23 cellular contexts compared by ENCODE assay signal in genomic region chr20:57890254-57890800, GRCh38.
DNase-seq lines count a peak whose midpoint lies in the region; ATAC-seq, FAIRE-seq and TF ChIP-seq lines count a peak whose summit lies in the region.
"Had no signal": no experiment of that assay in that cellular context is flagged by ENCODE, and none has a peak within 500 bp of the region (broad histone marks: within the 10 kb centered on the region; RNA-seq: fewer than 3 reads in every experiment).

No MANE protein-coding gene starts in this region.

- no peak overlapping the region for H3K4ac ChIP-seq in neuronal stem cell (ENCODE audit: low read length)

- no peak overlapping the region for H2AFZ ChIP-seq in HepG2 (ENCODE audit: low read length)
- no peak overlapping the region for H2AFZ ChIP-seq in K562 (ENCODE audit: low read depth, low read length)
- H2AFZ ChIP-seq in neuronal stem cell (ENCODE audit: low read length): no peak overlapping the region

- H3K9me3 ChIP-seq in HepG2 (ENCODE audit: low read length) (no peaks in the 10 kb centered on the region), right lobe of liver (no peaks in the 10 kb centered on the region), K562 (replicated peaks; ENCODE audit: control insufficient read depth, insufficient read depth, low read depth, low read length) (no peaks in the 10 kb centered on the region), neuronal stem cell (replicated peaks in 1 of 2; ENCODE audit: control insufficient read depth in 2 of 2, insufficient read depth in 1 of 2, low read depth in 1 of 2, low read length in 2 of 2) (no peaks in the 10 kb centered on the region)
- H3K9me3 ChIP-seq: SK-N-SH had no signal

- DNase-seq in HepG2 (ENCODE audit: low spot score): no peak
- DNase-seq in right lobe of liver: no peak
- no peak for DNase-seq in K562 (ENCODE audit: extremely low read depth in 1 of 4, low spot score in 3 of 4)
- no peak for DNase-seq in neuronal stem cell (ENCODE audit: low spot score)
- no peak for DNase-seq in GF-D8 (lab: John Stamatoyannopoulos, UW)
- DNase-seq in foreskin melanocyte: no peak
- DNase-seq: Calu3; CD8-positive, alpha-beta memory T cell; DMS153; NCI-H1092; NCI-H1436; NCI-H187 treated with DMSO at 0.1 percent for 48 hours; NCI-H2107; NCI-H446 treated with DMSO at 0.1 percent for 48 hours; SIG-M5; SK-N-SH had no signal

- no peak overlapping the region for H2BK120ac ChIP-seq in neuronal stem cell (ENCODE audit: low read depth, low read length)

- peaks cover 8 to 40% of the 10 kb centered on the region in 2 experiments; a peak in 4 of 5 replicates for H3K27me3 ChIP-seq in HepG2 (ENCODE audit: control insufficient read depth in 1 of 2, insufficient read depth in 2 of 2, low read length in 2 of 2)
- H3K27me3 ChIP-seq in right lobe of liver: no peaks in the 10 kb centered on the region
- H3K27me3 ChIP-seq in K562 (ENCODE audit: control insufficient read depth in 2 of 2, insufficient read depth in 2 of 2, low read length in 2 of 2): peaks cover 0 to 15% of the 10 kb centered on the region in 2 experiments; a peak in 3 of 5 replicates
- H3K27me3 ChIP-seq in neuronal stem cell (ENCODE audit: control insufficient read depth in 3 of 3, insufficient read depth in 3 of 3, low read depth in 1 of 3, low read length in 3 of 3): no peaks in the 10 kb centered on the region

- H3K27ac ChIP-seq in HepG2 (ENCODE audit: extremely low read length, insufficient read depth, low read length) (no peak overlapping the region), right lobe of liver (no peak overlapping the region), K562 (ENCODE audit: extremely low read depth, low read depth, low read length) (no peak overlapping the region), neuronal stem cell (replicated peaks; ENCODE audit: low read length) (no peak overlapping the region)
- H3K27ac ChIP-seq: C4-2B, RWPE1 had no signal

- TF ChIP-seq EP300 in HepG2 (IDR thresholded peaks at IDR 0.05; ENCODE audit: low read depth in 2 of 2, low read length in 2 of 2) (no peak), HepG2 (CRISPR knock-in tag; IDR thresholded peaks at IDR 0.05; ENCODE audit: borderline replicate concordance) (no peak), K562 (IDR thresholded peaks at IDR 0.05; ENCODE audit: low read length) (no peak)

- no peaks in the 10 kb centered on the region for H3K4me1 ChIP-seq in HepG2 (ENCODE audit: insufficient read depth, low read length)
- H3K4me1 ChIP-seq in right lobe of liver: no peaks in the 10 kb centered on the region
- no peaks in the 10 kb centered on the region for H3K4me1 ChIP-seq in K562 (replicated peaks in 1 of 2; ENCODE audit: control insufficient read depth in 2 of 2, insufficient read depth in 2 of 2, low read length in 2 of 2)
- peaks cover 0 to 6% of the 10 kb centered on the region in 2 donors for H3K4me1 ChIP-seq in neuronal stem cell (ENCODE audit: control insufficient read depth in 2 of 2, insufficient read depth in 1 of 2, low read depth in 1 of 2, low read length in 2 of 2)

- FAIRE-seq in HepG2 (lab: Jason Lieb, UNC): no peak
- no peak for FAIRE-seq in K562 (lab: Jason Lieb, UNC)
- FAIRE-seq: A204.1, GM12892, GM19239, H54 had no signal

- H3K79me2 ChIP-seq in HepG2 (ENCODE audit: insufficient read depth, low read length) (no peaks in the 10 kb centered on the region), K562 (ENCODE audit: control insufficient read depth, insufficient read depth, low read length) (no peaks in the 10 kb centered on the region)

- no peak for TF ChIP-seq POLR2A in HepG2 (IDR thresholded peaks at IDR 0.05; ENCODE audit: insufficient read depth in 1 of 2, low read depth in 2 of 2, low read length in 2 of 2)
- TF ChIP-seq POLR2A in right lobe of liver (IDR thresholded peaks at IDR 0.05): no peak
- TF ChIP-seq POLR2A in K562 (conservative IDR thresholded peaks at IDR 0.05): no peak

- intact Hi-C loops in HepG2 (cut with micrococcal nuclease; ENCODE audit: unreplicated experiment): no loop called here
- intact Hi-C loops in right lobe of liver (cut with DNase I): no loop called here
- intact Hi-C loops in K562 (cut with micrococcal nuclease): no loop called here

- WGBS in HepG2 (ENCODE audit: low lambda C conversion rate): 31% methylated on average over 11 of the region's 11 CpGs
- WGBS in right lobe of liver (ENCODE audit: insufficient coverage, low coverage, low lambda C conversion rate, missing lambda C conversion rate): 84% methylated on average over 5 of the region's 11 CpGs
- WGBS in K562 (ENCODE audit: insufficient coverage, low coverage, missing lambda C conversion rate): under 1% methylated on average over 10 of the region's 11 CpGs
- WGBS in neuronal stem cell (ENCODE audit: extremely low coverage in 2 of 2, insufficient read length in 2 of 2, insufficient replicate concordance in 1 of 2), 2 donors: no CpG with 5 or more reads among the region's 11 CpGs

- no peak overlapping the region for H2BK5ac ChIP-seq in neuronal stem cell (ENCODE audit: low read length)

- peak overlapping the region; percentile 72 for H3K18ac ChIP-seq in neuronal stem cell (ENCODE audit: low read length)

- BruUV-seq in HepG2 (replicated peaks; lab: Mats Ljungman, UMichigan): no TSS peak
- no TSS peak for BruUV-seq in K562 (replicated peaks; lab: Mats Ljungman, UMichigan)

- H3K36me3 ChIP-seq in HepG2 (replicated peaks in 1 of 2; ENCODE audit: control insufficient read depth in 1 of 2, insufficient read depth in 2 of 2, low read length in 2 of 2): no peaks in the 10 kb centered on the region
- no peaks in the 10 kb centered on the region for H3K36me3 ChIP-seq in right lobe of liver
- H3K36me3 ChIP-seq in K562 (ENCODE audit: control insufficient read depth, insufficient read depth, low read length): no peaks in the 10 kb centered on the region
- no peaks in the 10 kb centered on the region for H3K36me3 ChIP-seq in neuronal stem cell (replicated peaks in 1 of 2; ENCODE audit: control insufficient read depth in 2 of 2, insufficient read depth in 2 of 2, low read length in 2 of 2)

- CTCF ChIA-PET in HepG2 (lab: Yijun Ruan, JAX; ENCODE audit: low intra/inter-chr PET ratio, low total read pairs) (no interaction called here), K562 (lab: Yijun Ruan, JAX; ENCODE audit: low intra/inter-chr PET ratio) (no interaction called here)

- H2BK15ac ChIP-seq in neuronal stem cell (ENCODE audit: low read length): no peak overlapping the region

- ATAC-seq in HepG2: no peak
- ATAC-seq in right lobe of liver: no peak
- ATAC-seq in K562: 0 out of 3 replicates have a peak, but pooled peaks have one; percentile 28
- ATAC-seq in GM18870 (IDR thresholded peaks at IDR 0.05; ENCODE audit: unreplicated experiment): no peak

- no peak overlapping the region for H3K14ac ChIP-seq in neuronal stem cell (ENCODE audit: low read length)

- H3K23ac ChIP-seq in neuronal stem cell (ENCODE audit: low read depth, low read length, poor library complexity): no peak overlapping the region

- H3K79me1 ChIP-seq in neuronal stem cell (ENCODE audit: low read depth, low read length): no peaks in the 10 kb centered on the region

- H3K9me1 ChIP-seq in K562 (ENCODE audit: control insufficient read depth, insufficient read depth, low read length): no peaks in the 10 kb centered on the region

- no peaks in the 10 kb centered on the region for H4K20me1 ChIP-seq in HepG2 (ENCODE audit: insufficient read depth, low read length)
- H4K20me1 ChIP-seq in K562 (replicated peaks; ENCODE audit: control insufficient read depth, insufficient read depth, low read length): no peaks in the 10 kb centered on the region; the same call in 1 of the 2 replicates

- no peak overlapping the region for H2BK12ac ChIP-seq in neuronal stem cell (ENCODE audit: low read length)

- POLR2A ChIA-PET in HepG2 (lab: Yijun Ruan, JAX) (no interaction called here), K562 (lab: Yijun Ruan, JAX) (interaction anchor here (0.7 kb wide), 1 partner anchor 46 kb away, joined by 3 read pairs; no protein-coding TSS in a partner anchor)

- in situ Hi-C loops in HepG2 (cut with HindIII; ENCODE audit: extremely low pct_ligation_motif_present, low pct_unique_long_range_greater_than_20kb): no loop called here
- in situ Hi-C loops in K562 (cut with MboI): no loop called here

- TF ChIP-seq CTCF in HepG2 (CRISPR knock-in tag; IDR thresholded peaks at IDR 0.05) (no peak), right lobe of liver (IDR thresholded peaks at IDR 0.05) (no peak), K562 (IDR thresholded peaks at IDR 0.05 in 2 of 3, conservative IDR thresholded peaks at IDR 0.05 in 1 of 3; ENCODE audit: insufficient read depth in 2 of 3, low read depth in 1 of 3, low read length in 3 of 3) (no peak)

- H2AK5ac ChIP-seq in neuronal stem cell (ENCODE audit: low read depth, low read length): peak overlapping the region; percentile 49

- no peak for TF ChIP-seq RAD21 in HepG2 (CRISPR knock-in tag; IDR thresholded peaks at IDR 0.05)
- no peak for TF ChIP-seq RAD21 in K562 (CRISPR knock-in tag; conservative IDR thresholded peaks at IDR 0.05 in 1 of 2, IDR thresholded peaks at IDR 0.05 in 1 of 2)

- H4K8ac ChIP-seq in neuronal stem cell (ENCODE audit: low read depth, low read length): no peak overlapping the region

- H3K9ac ChIP-seq in HepG2 (ENCODE audit: insufficient read depth, low read depth, low read length): no peak overlapping the region
- H3K9ac ChIP-seq in K562 (ENCODE audit: insufficient read depth in 1 of 2, low read depth in 2 of 2, low read length in 2 of 2): no peak overlapping the region
- H3K9ac ChIP-seq in neuronal stem cell (ENCODE audit: low read depth, low read length, poor library complexity): no peak overlapping the region
- H3K9ac ChIP-seq: SK-N-SH had no signal

- H3K4me3 ChIP-seq in HepG2 (replicated peaks in 1 of 3; ENCODE audit: insufficient read depth in 1 of 3, low read depth in 2 of 3, low read length in 3 of 3) (no peak overlapping the region), right lobe of liver (no peak overlapping the region), K562 (no peak overlapping the region), neuronal stem cell (ENCODE audit: low read length in 2 of 2) (no peak overlapping the region)

- no peak overlapping the region for H4K91ac ChIP-seq in neuronal stem cell (ENCODE audit: low read depth, low read length, poor library complexity)

- H3K4me2 ChIP-seq in HepG2 (ENCODE audit: low read depth, low read length) (no peak overlapping the region), K562 (ENCODE audit: insufficient read depth, low read length) (no peak overlapping the region), neuronal stem cell (ENCODE audit: insufficient read depth, low read length, poor library complexity, severe bottlenecking) (no peak overlapping the region)
- H3K4me2 ChIP-seq: SK-N-SH had no signal

TF ChIP-seq in HepG2, 621 proteins besides CTCF, POLR2A, EP300 and RAD21:
- TF ChIP-seq PCBP2 (optimal IDR thresholded peaks at IDR 0.05; ENCODE audit: low read depth, low read length, poor library complexity, severe bottlenecking) (no peak), RFX1 (IDR thresholded peaks at IDR 0.05) (peak; percentile 4; the same call in 1 of the 2 replicates)
TF ChIP-seq in HepG2: peak in this region for 1.

TF ChIP-seq in K562, 482 proteins besides CTCF, POLR2A, EP300 and RAD21 (continues in another document):
- no peak for TF ChIP-seq ETS2 (tag; IDR thresholded peaks at IDR 0.05; ENCODE audit: borderline replicate concordance, poor library complexity, severe bottlenecking)
- no peak for TF ChIP-seq ZNF311 (CRISPR knock-in tag; IDR thresholded peaks at IDR 0.05)

Comparison
In these comparisons a context has a peak if more than half of its experiments do, and no peak if none do; other contexts are left out.
1. Of the 241 proteins assayed by ChIP-seq in both HepG2 and K562: peak only in HepG2: none; only in K562: USF2; in both: RFX1; in neither: 239.